ENCODE assay signal across 27 cellular contexts in the genomic region with DNA sequence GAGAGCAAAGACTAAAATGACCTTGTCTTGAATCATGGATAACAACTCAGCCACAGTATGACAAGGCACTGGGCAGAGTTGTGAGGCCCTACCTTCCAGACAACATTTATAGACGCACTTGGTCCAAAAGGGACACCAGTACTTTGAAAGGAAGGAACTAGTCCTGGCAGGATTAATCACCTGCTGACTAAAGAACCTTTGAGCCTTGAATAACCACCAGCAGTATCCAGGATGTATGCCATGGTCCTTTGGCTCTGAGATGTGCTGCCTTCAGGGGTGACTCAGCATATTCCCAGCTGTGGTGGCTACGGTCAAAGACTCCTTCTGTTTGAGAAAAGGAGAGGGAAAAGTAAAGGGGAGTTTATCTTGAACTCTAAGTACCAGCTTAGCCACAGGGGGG.
"Had no signal": no experiment of that assay in that cellular context is flagged by ENCODE, and none has a peak within 500 bp of the region (broad histone marks: within the 10 kb centered on the region; RNA-seq: fewer than 3 reads in every experiment).

No MANE protein-coding gene starts in this region.

- H3K4me1 ChIP-seq: ascending aorta, colonic mucosa, gastroesophageal sphincter, pancreas, prostate gland, testis, transverse colon had no signal

- H3K27me3 ChIP-seq: ascending aorta, cardiac muscle cell, colonic mucosa, gastroesophageal sphincter, pancreas, testis, transverse colon had no signal

- H3K36me3 ChIP-seq: ascending aorta, cardiac muscle cell, colonic mucosa, gastroesophageal sphincter, pancreas, prostate gland, transverse colon had no signal

- H3K9me3 ChIP-seq: ascending aorta, colonic mucosa, gastroesophageal sphincter, pancreas, prostate gland, testis, transverse colon had no signal

- H3K9me3 Mint-ChIP-seq: activated naive CD8-positive, alpha-beta T cell treated with anti-CD3 and anti-CD28 coated beads, Interleukin-2, amount 10 ng/mL, durations not matched to agents 7 days and 5 days; stimulated activated naive B cell treated with anti-CD40 and anti-IgM and Interleukin-4, amounts not matched to agents 10 μg/mL and 1 μg/mL and 100 μg/mL, for 72 hours had no signal

- H3K4me3 Mint-ChIP-seq: activated naive CD4-positive, alpha-beta T cell treated with anti-CD3 and anti-CD28 coated beads, Interleukin-2, amount 10 ng/mL, durations not matched to agents 7 days and 5 days; activated naive CD8-positive, alpha-beta T cell treated with anti-CD3 and anti-CD28 coated beads, Interleukin-2, amount 10 ng/mL, durations not matched to agents 7 days and 5 days; brain; mesothelial cell of epicardium; naive thymus-derived CD4-positive, alpha-beta T cell; stimulated activated naive B cell treated with anti-CD40 and anti-IgM and Interleukin-4, amounts not matched to agents 10 μg/mL and 1 μg/mL and 100 μg/mL, for 72 hours had no signal

- H3K4me3 ChIP-seq: ascending aorta, cardiac muscle cell, colonic mucosa, gastroesophageal sphincter, pancreas, prostate gland, testis, transverse colon had no signal

- ATAC-seq: gastroesophageal sphincter; left colon; naive thymus-derived CD4-positive, alpha-beta T cell; pancreas; stimulated activated naive B cell treated with anti-CD40 and anti-IgM and Interleukin-4, amounts not matched to agents 10 μg/mL and 1 μg/mL and 100 μg/mL, for 72 hours had no signal

- H3K36me3 Mint-ChIP-seq: activated naive CD4-positive, alpha-beta T cell treated with anti-CD3 and anti-CD28 coated beads, Interleukin-2, amount 10 ng/mL, durations not matched to agents 7 days and 5 days; activated naive CD8-positive, alpha-beta T cell treated with anti-CD3 and anti-CD28 coated beads, Interleukin-2, amount 10 ng/mL, durations not matched to agents 7 days and 5 days; brain; mesothelial cell of epicardium; naive thymus-derived CD4-positive, alpha-beta T cell; stimulated activated naive B cell treated with anti-CD40 and anti-IgM and Interleukin-4, amounts not matched to agents 10 μg/mL and 1 μg/mL and 100 μg/mL, for 72 hours had no signal

- H3K27me3 Mint-ChIP-seq: activated naive CD4-positive, alpha-beta T cell treated with anti-CD3 and anti-CD28 coated beads, Interleukin-2, amount 10 ng/mL, durations not matched to agents 7 days and 5 days; activated naive CD8-positive, alpha-beta T cell treated with anti-CD3 and anti-CD28 coated beads, Interleukin-2, amount 10 ng/mL, durations not matched to agents 7 days and 5 days; brain; naive thymus-derived CD4-positive, alpha-beta T cell; stimulated activated naive B cell treated with anti-CD40 and anti-IgM and Interleukin-4, amounts not matched to agents 10 μg/mL and 1 μg/mL and 100 μg/mL, for 72 hours had no signal

- H3K4me1 Mint-ChIP-seq: activated naive CD4-positive, alpha-beta T cell treated with anti-CD3 and anti-CD28 coated beads, Interleukin-2, amount 10 ng/mL, durations not matched to agents 7 days and 5 days; activated naive CD8-positive, alpha-beta T cell treated with anti-CD3 and anti-CD28 coated beads, Interleukin-2, amount 10 ng/mL, durations not matched to agents 7 days and 5 days; brain; mesothelial cell of epicardium; naive thymus-derived CD4-positive, alpha-beta T cell; stimulated activated naive B cell treated with anti-CD40 and anti-IgM and Interleukin-4, amounts not matched to agents 10 μg/mL and 1 μg/mL and 100 μg/mL, for 72 hours had no signal

- H3K27ac ChIP-seq: ascending aorta, cardiac muscle cell, colonic mucosa, gastroesophageal sphincter, pancreas, prostate gland, testis, transverse colon, VCaP had no signal

- H3K27ac Mint-ChIP-seq: activated naive CD4-positive, alpha-beta T cell treated with anti-CD3 and anti-CD28 coated beads, Interleukin-2, amount 10 ng/mL, durations not matched to agents 7 days and 5 days; activated naive CD8-positive, alpha-beta T cell treated with anti-CD3 and anti-CD28 coated beads, Interleukin-2, amount 10 ng/mL, durations not matched to agents 7 days and 5 days; brain; mesothelial cell of epicardium; naive thymus-derived CD4-positive, alpha-beta T cell; stimulated activated naive B cell treated with anti-CD40 and anti-IgM and Interleukin-4, amounts not matched to agents 10 μg/mL and 1 μg/mL and 100 μg/mL, for 72 hours had no signal

- DNase-seq: activated CD4-positive, alpha-beta T cell treated with anti-CD3 and anti-CD28 coated beads for 4 hours; activated CD4-positive, alpha-beta T cell treated with anti-CD3 and anti-CD28 coated beads, Interleukin-2, amount 50 U/mL, for 4 hours; activated CD8-positive, alpha-beta memory T cell treated with anti-CD3 and anti-CD28 coated beads for 24 hours; activated effector memory CD4-positive, alpha-beta T cell treated with Interleukin-2 at 50 U/mL for 16 hours; activated naive CD4-positive, alpha-beta T cell treated with anti-CD3 and anti-CD28 coated beads, Interleukin-2, amount 10 ng/mL, durations not matched to agents 7 days and 5 days; activated naive CD8-positive, alpha-beta T cell treated with anti-CD3 and anti-CD28 coated beads, Interleukin-2, amount 10 ng/mL, durations not matched to agents 7 days and 5 days; cerebellar nuclear complex; colonic mucosa; effector memory CD4-positive, alpha-beta T cell; head of caudate nucleus; hippocampal formation; left colon; naive thymus-derived CD4-positive, alpha-beta T cell; nucleus accumbens; pancreas; stimulated activated CD4-positive, alpha-beta T cell treated with anti-CD3 and anti-CD28 coated beads, Interleukin-15, amount 100 ng/mL, for 24 hours; stimulated activated CD4-positive, alpha-beta T cell treated with anti-CD3 and anti-CD28 coated beads, Interleukin-2, amount 100 ng/mL, for 24 hours; stimulated activated naive B cell treated with anti-CD40 and anti-IgM and Interleukin-4, amounts not matched to agents 10 μg/mL and 1 μg/mL and 100 μg/mL, for 72 hours; testis; transverse colon had no signal
